In the genomic region with DNA sequence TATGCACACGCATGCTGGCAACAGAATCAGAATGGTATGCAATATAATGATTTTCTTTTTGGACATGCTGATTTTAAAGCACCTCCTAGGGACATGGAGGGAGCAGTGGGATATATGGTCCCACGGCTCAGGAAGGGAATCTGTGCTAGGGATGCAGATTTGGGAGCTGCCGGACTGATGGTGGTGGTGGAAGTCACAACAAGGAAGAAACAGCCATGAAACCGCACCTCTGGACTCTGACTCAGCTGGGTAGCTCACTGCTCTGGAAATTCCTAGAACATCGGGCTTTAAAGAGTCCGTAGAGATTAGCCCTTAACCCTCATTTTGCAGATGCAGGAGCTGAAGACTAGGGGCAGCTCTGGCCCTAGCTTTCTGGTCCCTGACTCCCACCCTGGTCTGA, we compare ENCODE assay signal across 30 cellular contexts.
"Had no signal": no experiment of that assay in that cellular context is flagged by ENCODE, and none has a peak within 500 bp of the region (broad histone marks: within the 10 kb centered on the region; RNA-seq: fewer than 3 reads in every experiment).

No MANE protein-coding gene starts in this region.

- DNase-seq: activated CD4-positive, alpha-beta memory T cell treated with anti-CD3 and anti-CD28 coated beads for 36 hours; activated CD4-positive, alpha-beta T cell treated with anti-CD3 and anti-CD28 coated beads for 36 hours; activated CD4-positive, alpha-beta T cell treated with anti-CD3 and anti-CD28 coated beads, Interleukin-2, amount 10 ng/mL, durations not matched to agents 24 days and 14 days; activated CD4-positive, CD25-positive, alpha-beta regulatory T cell; activated CD4-positive, CD25-positive, alpha-beta regulatory T cell treated with anti-CD3 and anti-CD28 coated beads, Interleukin-2, amount 50 U/mL, for 72 hours; activated CD8-positive, alpha-beta memory T cell treated with anti-CD3 and anti-CD28 coated beads, Interleukin-2, amount 10 ng/mL, durations not matched to agents 7 days and 5 days; activated CD8-positive, alpha-beta memory T cell treated with anti-CD3 and anti-CD28 coated beads, Interleukin-2, amount 50 U/mL, for 4 hours; activated CD8-positive, alpha-beta T cell treated with anti-CD3 and anti-CD28 coated beads, Interleukin-2, amount 10 ng/mL, durations not matched to agents 7 days and 5 days; activated effector memory CD4-positive, alpha-beta T cell treated with anti-CD3 and anti-CD28 coated beads, Interleukin-2, amount 50 U/mL, for 16 hours; activated naive CD4-positive, alpha-beta T cell treated with anti-CD3 and anti-CD28 coated beads for 36 hours; activated naive CD8-positive, alpha-beta T cell treated with anti-CD3 and anti-CD28 coated beads for 36 hours; activated naive CD8-positive, alpha-beta T cell treated with anti-CD3 and anti-CD28 coated beads, Interleukin-2, amount 50 U/mL, for 24 hours; activated T-cell treated with anti-CD3 and anti-CD28 coated beads, Interleukin-2, amount 50 U/mL, for 1 hour; activated T-cell treated with anti-CD3 and anti-CD28 coated beads, Interleukin-2, amount 50 U/mL, for 48 hours; adrenal gland; amygdala; aorta; body of pancreas; central memory CD4-positive, alpha-beta T cell; cerebellar nuclear complex; colonic mucosa; effector memory CD4-positive, alpha-beta T cell; foreskin keratinocyte; gastrocnemius medialis; T-helper 2 cell had no signal

- H3K36me3 ChIP-seq: adrenal gland, colonic mucosa, esophagus muscularis mucosa, gastrocnemius medialis had no signal

- H3K36me3 Mint-ChIP-seq: activated CD4-positive, alpha-beta memory T cell treated with anti-CD3 and anti-CD28 coated beads for 36 hours; activated CD8-positive, alpha-beta memory T cell treated with anti-CD3 and anti-CD28 coated beads, Interleukin-2, amount 10 ng/mL, durations not matched to agents 7 days and 5 days; activated naive CD4-positive, alpha-beta T cell treated with anti-CD3 and anti-CD28 coated beads, Interleukin-2, amount 50 U/mL, for 24 hours; activated naive CD8-positive, alpha-beta T cell treated with anti-CD3 and anti-CD28 coated beads for 36 hours had no signal

- H3K27ac Mint-ChIP-seq: activated CD4-positive, alpha-beta memory T cell treated with anti-CD3 and anti-CD28 coated beads for 36 hours; activated CD4-positive, alpha-beta T cell treated with anti-CD3 and anti-CD28 coated beads for 36 hours; activated CD4-positive, alpha-beta T cell treated with anti-CD3 and anti-CD28 coated beads, Interleukin-2, amount 10 ng/mL, durations not matched to agents 24 days and 14 days; activated CD8-positive, alpha-beta memory T cell treated with anti-CD3 and anti-CD28 coated beads, Interleukin-2, amount 10 ng/mL, durations not matched to agents 7 days and 5 days; activated CD8-positive, alpha-beta T cell treated with anti-CD3 and anti-CD28 coated beads, Interleukin-2, amount 10 ng/mL, durations not matched to agents 7 days and 5 days; activated naive CD4-positive, alpha-beta T cell treated with anti-CD3 and anti-CD28 coated beads for 36 hours; activated naive CD4-positive, alpha-beta T cell treated with anti-CD3 and anti-CD28 coated beads, Interleukin-2, amount 50 U/mL, for 24 hours; activated naive CD8-positive, alpha-beta T cell treated with anti-CD3 and anti-CD28 coated beads for 36 hours; activated naive CD8-positive, alpha-beta T cell treated with anti-CD3 and anti-CD28 coated beads, Interleukin-2, amount 50 U/mL, for 24 hours; activated T-helper 1 cell treated with anti-CD3 and anti-CD28 coated beads, Interleukin-12 subunit alpha, Interleukin-12 subunit beta, Interleukin-2, Interleukin-4 antibody, amounts not matched to agents 30 ng/mL and 10 ng/mL and 1 ng/mL, durations not matched to agents 14 hours and 24 hours and 36 hours; activated T-helper 2 cell treated with anti-CD3 and anti-CD28 coated beads, Interferon-gamma antibody, Interleukin-2, Interleukin-4, amounts not matched to agents 10 μg/mL and 5 μg/mL and 100 μg/mL, durations not matched to agents 14 hours and 24 hours and 36 hours; endodermal cell had no signal

- H3K4me1 ChIP-seq: adrenal gland, body of pancreas, colonic mucosa, esophagus muscularis mucosa, foreskin keratinocyte, gastrocnemius medialis had no signal

- ATAC-seq: activated CD4-positive, alpha-beta T cell treated with anti-CD3 and anti-CD28 coated beads for 36 hours; activated CD8-positive, alpha-beta memory T cell treated with anti-CD3 and anti-CD28 coated beads, Interleukin-2, amount 10 ng/mL, durations not matched to agents 7 days and 5 days; activated CD8-positive, alpha-beta T cell treated with anti-CD3 and anti-CD28 coated beads, Interleukin-2, amount 10 ng/mL, durations not matched to agents 7 days and 5 days; activated naive CD8-positive, alpha-beta T cell treated with anti-CD3 and anti-CD28 coated beads, Interleukin-2, amount 50 U/mL, for 24 hours; body of pancreas; foreskin keratinocyte; gastrocnemius medialis had no signal

- H3K4me3 Mint-ChIP-seq: activated CD4-positive, alpha-beta memory T cell treated with anti-CD3 and anti-CD28 coated beads for 36 hours; activated CD4-positive, alpha-beta T cell treated with anti-CD3 and anti-CD28 coated beads for 36 hours; activated CD4-positive, alpha-beta T cell treated with anti-CD3 and anti-CD28 coated beads, Interleukin-2, amount 10 ng/mL, durations not matched to agents 24 days and 14 days; activated CD8-positive, alpha-beta memory T cell treated with anti-CD3 and anti-CD28 coated beads, Interleukin-2, amount 10 ng/mL, durations not matched to agents 7 days and 5 days; activated CD8-positive, alpha-beta T cell treated with anti-CD3 and anti-CD28 coated beads, Interleukin-2, amount 10 ng/mL, durations not matched to agents 7 days and 5 days; activated naive CD4-positive, alpha-beta T cell treated with anti-CD3 and anti-CD28 coated beads for 36 hours; activated naive CD4-positive, alpha-beta T cell treated with anti-CD3 and anti-CD28 coated beads, Interleukin-2, amount 50 U/mL, for 24 hours; activated naive CD8-positive, alpha-beta T cell treated with anti-CD3 and anti-CD28 coated beads for 36 hours; activated naive CD8-positive, alpha-beta T cell treated with anti-CD3 and anti-CD28 coated beads, Interleukin-2, amount 50 U/mL, for 24 hours; activated T-helper 1 cell treated with anti-CD3 and anti-CD28 coated beads, Interleukin-12 subunit alpha, Interleukin-12 subunit beta, Interleukin-2, Interleukin-4 antibody, amounts not matched to agents 30 ng/mL and 10 ng/mL and 1 ng/mL, durations not matched to agents 14 hours and 24 hours and 36 hours; endodermal cell had no signal

- H3K27me3 ChIP-seq: adrenal gland, body of pancreas, colonic mucosa, esophagus muscularis mucosa, foreskin keratinocyte, gastrocnemius medialis had no signal

- H3K4me1 Mint-ChIP-seq: activated CD4-positive, alpha-beta T cell treated with anti-CD3 and anti-CD28 coated beads for 36 hours; activated CD4-positive, alpha-beta T cell treated with anti-CD3 and anti-CD28 coated beads, Interleukin-2, amount 10 ng/mL, durations not matched to agents 24 days and 14 days; activated CD8-positive, alpha-beta memory T cell treated with anti-CD3 and anti-CD28 coated beads, Interleukin-2, amount 10 ng/mL, durations not matched to agents 7 days and 5 days; activated naive CD4-positive, alpha-beta T cell treated with anti-CD3 and anti-CD28 coated beads, Interleukin-2, amount 50 U/mL, for 24 hours; activated naive CD8-positive, alpha-beta T cell treated with anti-CD3 and anti-CD28 coated beads for 36 hours; activated naive CD8-positive, alpha-beta T cell treated with anti-CD3 and anti-CD28 coated beads, Interleukin-2, amount 50 U/mL, for 24 hours had no signal

- H3K9me3 Mint-ChIP-seq: activated CD4-positive, alpha-beta memory T cell treated with anti-CD3 and anti-CD28 coated beads for 36 hours; activated CD4-positive, alpha-beta T cell treated with anti-CD3 and anti-CD28 coated beads, Interleukin-2, amount 10 ng/mL, durations not matched to agents 24 days and 14 days; activated naive CD4-positive, alpha-beta T cell treated with anti-CD3 and anti-CD28 coated beads for 36 hours; activated naive CD4-positive, alpha-beta T cell treated with anti-CD3 and anti-CD28 coated beads, Interleukin-2, amount 50 U/mL, for 24 hours; activated naive CD8-positive, alpha-beta T cell treated with anti-CD3 and anti-CD28 coated beads for 36 hours; activated naive CD8-positive, alpha-beta T cell treated with anti-CD3 and anti-CD28 coated beads, Interleukin-2, amount 50 U/mL, for 24 hours; activated T-helper 1 cell treated with anti-CD3 and anti-CD28 coated beads, Interleukin-12 subunit alpha, Interleukin-12 subunit beta, Interleukin-2, Interleukin-4 antibody, amounts not matched to agents 30 ng/mL and 10 ng/mL and 1 ng/mL, durations not matched to agents 14 hours and 24 hours and 36 hours; activated T-helper 2 cell treated with anti-CD3 and anti-CD28 coated beads, Interferon-gamma antibody, Interleukin-2, Interleukin-4, amounts not matched to agents 10 μg/mL and 5 μg/mL and 100 μg/mL, durations not matched to agents 14 hours and 24 hours and 36 hours; endodermal cell had no signal

- H3K9me3 ChIP-seq: adrenal gland, body of pancreas, colonic mucosa, esophagus muscularis mucosa, gastrocnemius medialis had no signal

- H3K27ac ChIP-seq: adrenal gland, body of pancreas, colonic mucosa, esophagus muscularis mucosa, foreskin keratinocyte, gastrocnemius medialis had no signal

- H3K4me3 ChIP-seq: adrenal gland, body of pancreas, colonic mucosa, esophagus muscularis mucosa, gastrocnemius medialis had no signal

- H3K27me3 Mint-ChIP-seq: activated CD4-positive, alpha-beta memory T cell treated with anti-CD3 and anti-CD28 coated beads for 36 hours; activated CD8-positive, alpha-beta memory T cell treated with anti-CD3 and anti-CD28 coated beads, Interleukin-2, amount 10 ng/mL, durations not matched to agents 7 days and 5 days; activated naive CD8-positive, alpha-beta T cell treated with anti-CD3 and anti-CD28 coated beads for 36 hours; activated naive CD8-positive, alpha-beta T cell treated with anti-CD3 and anti-CD28 coated beads, Interleukin-2, amount 50 U/mL, for 24 hours had no signal
